ENCODE assay signal across 8 cellular contexts in the genomic region with DNA sequence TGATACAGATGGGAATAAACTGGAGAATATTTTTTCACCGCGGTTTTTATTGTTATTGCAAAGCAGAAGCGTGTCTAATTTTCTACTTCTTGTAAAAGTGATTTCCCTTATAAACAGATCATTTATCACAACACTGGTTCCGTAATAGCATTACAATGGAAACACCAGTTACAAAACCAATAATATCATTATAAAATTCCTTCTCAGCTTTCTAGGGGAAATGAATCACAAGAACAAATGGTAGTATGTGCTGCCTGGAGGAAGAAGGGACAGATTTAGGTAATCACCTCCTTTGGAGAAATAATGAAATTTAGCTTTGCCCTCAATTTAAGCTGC. TPM values are rescaled to one million over a fixed set of nuclear protein-coding genes. Genes with fewer than 3 reads are reported as not detected.
DNase-seq lines count a peak whose midpoint lies in the region; ATAC-seq, FAIRE-seq and TF ChIP-seq lines count a peak whose summit lies in the region.

No MANE protein-coding gene starts in this region.

- WGBS in A549 (ENCODE audit: missing lambda C conversion rate): 37% methylated on average over 4 of the region's 4 CpGs

- H3K36me3 Mint-ChIP-seq in naive thymus-derived CD4-positive, alpha-beta T cell: peaks cover 6 to 10% (median 6%) of the 10 kb centered on the region in 5 donors

- H3K36me3 ChIP-seq in HUES48 (ENCODE audit: control insufficient read depth, insufficient read depth, low read length): 0 out of 2 replicates have a peak, but pooled peaks cover 2% of the 10 kb centered on the region
- H3K36me3 ChIP-seq in naive thymus-derived CD4-positive, alpha-beta T cell (ENCODE audit: control insufficient read depth in 2 of 3, insufficient read depth in 3 of 3, low read length in 3 of 3): peaks cover 0 to 11% (median 0%) of the 10 kb centered on the region in 3 experiments

- peak overlapping the region; percentile 87 for H3K4me2 ChIP-seq in A549

- H3K9me3 ChIP-seq in A549: peaks cover 11% of the 10 kb centered on the region
- H3K9me3 ChIP-seq in HUES48 (ENCODE audit: control insufficient read depth, insufficient read depth, low read length): peaks cover 4% of the 10 kb centered on the region
- no peaks in the 10 kb centered on the region for H3K9me3 ChIP-seq in naive thymus-derived CD4-positive, alpha-beta T cell (ENCODE audit: control insufficient read depth in 2 of 3, low read length in 3 of 3)

- peak overlapping the region; percentile 92 to 98 (median 96) for H3K27ac Mint-ChIP-seq in naive thymus-derived CD4-positive, alpha-beta T cell

- no peak for TF ChIP-seq EP300 in A549 (IDR thresholded peaks at IDR 0.05)

- TF ChIP-seq CTCF in A549 (IDR thresholded peaks at IDR 0.05): no peak

- CTCF ChIA-PET in A549 (lab: Yijun Ruan, JAX): no interaction called here
- CTCF ChIA-PET in naive thymus-derived CD4-positive, alpha-beta T cell (lab: Charles Lee): interaction anchor here (1.5 kb wide), 1 partner anchor 76 kb away, joined by 4 read pairs; no protein-coding TSS in a partner anchor

- no peak for ATAC-seq in A549
- ATAC-seq in naive thymus-derived CD4-positive, alpha-beta T cell: no peak
- no peak for ATAC-seq in GM18858 (IDR thresholded peaks at IDR 0.05; ENCODE audit: unreplicated experiment)

- peak overlapping the region; percentile 91 to 99 (median 96) for H3K4me3 Mint-ChIP-seq in naive thymus-derived CD4-positive, alpha-beta T cell

- POLR2A ChIA-PET in A549 (lab: Yijun Ruan, JAX): interaction anchor here (1.6 kb wide), 1 partner anchor 83 kb away, joined by 5 read pairs; no protein-coding TSS in a partner anchor
- POLR2A ChIA-PET in naive thymus-derived CD4-positive, alpha-beta T cell (lab: Charles Lee): interaction anchor here (0.6 to 1.6 kb wide), 2 partner anchors 36 to 529 kb away, joined by 3 to 9 read pairs; no protein-coding TSS in a partner anchor

- H3K27me3 Mint-ChIP-seq in naive thymus-derived CD4-positive, alpha-beta T cell: peaks cover 0 to 8% (median 2%) of the 10 kb centered on the region in 5 donors

- no peaks in the 10 kb centered on the region for H3K27me3 ChIP-seq in HUES48 (ENCODE audit: control insufficient read depth, insufficient read depth, low read length)
- no peaks in the 10 kb centered on the region for H3K27me3 ChIP-seq in naive thymus-derived CD4-positive, alpha-beta T cell (ENCODE audit: control insufficient read depth in 2 of 2, insufficient read depth in 2 of 2, low read length in 2 of 2)

- no peak for TF ChIP-seq POLR2A in A549 (IDR thresholded peaks at IDR 0.05; ENCODE audit: low read length)

- H3K4me3 ChIP-seq in A549 (peak overlapping the region; percentile 98; the same call in 1 of the 3 replicates), HUES48 (ENCODE audit: low read depth, low read length) (peak overlapping the region; percentile 79)
- H3K4me3 ChIP-seq in naive thymus-derived CD4-positive, alpha-beta T cell (ENCODE audit: low read length): peak overlapping the region; percentile 72

- H3K4me1 ChIP-seq in A549: peaks cover 26% of the 10 kb centered on the region
- peaks cover 35% of the 10 kb centered on the region for H3K4me1 ChIP-seq in HUES48 (ENCODE audit: control insufficient read depth, insufficient read depth, low read length)
- peaks cover 22 to 36% of the 10 kb centered on the region in 2 donors for H3K4me1 ChIP-seq in naive thymus-derived CD4-positive, alpha-beta T cell (ENCODE audit: control insufficient read depth in 2 of 2, insufficient read depth in 2 of 2, low read length in 2 of 2)

- peaks cover 34 to 52% (median 45%) of the 10 kb centered on the region in 7 donors for H3K4me1 Mint-ChIP-seq in naive thymus-derived CD4-positive, alpha-beta T cell

- intact Hi-C loops in naive thymus-derived CD4-positive, alpha-beta T cell (cut with micrococcal nuclease): loop anchor here (5.0 to 10.0 kb wide), 3 partner anchors 101 to 1644 kb away; a partner anchor contains a TSS

- TF ChIP-seq RAD21 in A549 (conservative IDR thresholded peaks at IDR 0.05 in 1 of 2, IDR thresholded peaks at IDR 0.05 in 1 of 2): no peak

- DNase-seq in A549 (ENCODE audit: low read depth in 1 of 2, low spot score in 1 of 2) (no peak), caudate nucleus (lab: John Stamatoyannopoulos, UW) (no peak), NCI-H345 (lab: John Stamatoyannopoulos, UW) (no peak), AG08395 (ENCODE audit: low spot score) (no peak)
- no peak for DNase-seq in naive thymus-derived CD4-positive, alpha-beta T cell
- DNase-seq in central memory CD4-positive, alpha-beta T cell: no peak

- H3K9me3 Mint-ChIP-seq in naive thymus-derived CD4-positive, alpha-beta T cell: peaks cover 0 to 12% (median 5%) of the 10 kb centered on the region in 11 donors

- peak overlapping the region; percentile 90; the same call in 1 of the 2 replicates for H3K9ac ChIP-seq in HUES48 (ENCODE audit: low read depth, low read length)

- H3K27ac ChIP-seq in A549 (peak overlapping the region; percentile 84 to 94; a peak in 5 of 6 replicates), HUES48 (ENCODE audit: low read depth, low read length) (peak overlapping the region; percentile 98), caudate nucleus (ENCODE audit: low read depth, low read length) (peak overlapping the region; percentile 97)
- peak overlapping the region; percentile 85 for H3K27ac ChIP-seq in naive thymus-derived CD4-positive, alpha-beta T cell (ENCODE audit: low read depth, low read length)

- FAIRE-seq in A549 (lab: Jason Lieb, UNC): no peak

TF ChIP-seq in A549, 52 proteins besides CTCF, POLR2A, EP300 and RAD21:
- no peak for TF ChIP-seq ESRRA (IDR thresholded peaks at IDR 0.05; ENCODE audit: borderline replicate concordance, low read length)
- TF ChIP-seq BHLHE40 (IDR thresholded peaks at IDR 0.05; ENCODE audit: low read depth, low read length): no peak
- TF ChIP-seq TFCP2L1 (CRISPR knock-in tag; IDR thresholded peaks at IDR 0.05): no peak
- TF ChIP-seq, protein P1, sequence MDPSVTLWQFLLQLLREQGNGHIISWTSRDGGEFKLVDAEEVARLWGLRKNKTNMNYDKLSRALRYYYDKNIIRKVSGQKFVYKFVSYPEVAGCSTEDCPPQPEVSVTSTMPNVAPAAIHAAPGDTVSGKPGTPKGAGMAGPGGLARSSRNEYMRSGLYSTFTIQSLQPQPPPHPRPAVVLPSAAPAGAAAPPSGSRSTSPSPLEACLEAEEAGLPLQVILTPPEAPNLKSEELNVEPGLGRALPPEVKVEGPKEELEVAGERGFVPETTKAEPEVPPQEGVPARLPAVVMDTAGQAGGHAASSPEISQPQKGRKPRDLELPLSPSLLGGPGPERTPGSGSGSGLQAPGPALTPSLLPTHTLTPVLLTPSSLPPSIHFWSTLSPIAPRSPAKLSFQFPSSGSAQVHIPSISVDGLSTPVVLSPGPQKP (IDR thresholded peaks at IDR 0.05; ENCODE audit: low read depth, low read length): no peak
- TF ChIP-seq MYC (IDR thresholded peaks at IDR 0.05; ENCODE audit: borderline replicate concordance, low read length): no peak
- no peak for TF ChIP-seq SREBF2 (IDR thresholded peaks at IDR 0.05)

RNA-seq across cellular contexts. Expression of a gene that starts 2.4 kb away (rescaled TPM):
- polyA plus RNA-seq in A549 (2011; rRNA removed) (41.2 and 43.5 TPM in 2 replicates), A549 (2017; fragmentation: RNase III; extraction: RNeasy Plus Mini Kit Qiagen cat#74134 plus additional on column Dnase treatment) (20.6 to 21.4 TPM (median 20.9 TPM) in 3 replicates)
- 9.1 and 11.6 TPM in 2 replicates for polyA plus RNA-seq in A549 (2012; cell fraction: cytosol; rRNA removed)
- polyA plus RNA-seq in A549 (2012; cell fraction: nucleus; rRNA removed): 7.1 and 8.0 TPM in 2 replicates
- 53.0 and 53.1 TPM in 2 replicates for polyA minus RNA-seq in A549 (2011; rRNA and poly(A)+ RNA removed)
- 10 to 100 TPM; 19.7 to 34.3 (median 21.4) TPM for total RNA-seq in naive thymus-derived CD4-positive, alpha-beta T cell
- 1 to 10 TPM; 4.2 TPM for polyA plus RNA-seq in naive thymus-derived CD4-positive, alpha-beta T cell
